Comparison of ENCODE assay signal across 1 cellular context in the genomic region with DNA sequence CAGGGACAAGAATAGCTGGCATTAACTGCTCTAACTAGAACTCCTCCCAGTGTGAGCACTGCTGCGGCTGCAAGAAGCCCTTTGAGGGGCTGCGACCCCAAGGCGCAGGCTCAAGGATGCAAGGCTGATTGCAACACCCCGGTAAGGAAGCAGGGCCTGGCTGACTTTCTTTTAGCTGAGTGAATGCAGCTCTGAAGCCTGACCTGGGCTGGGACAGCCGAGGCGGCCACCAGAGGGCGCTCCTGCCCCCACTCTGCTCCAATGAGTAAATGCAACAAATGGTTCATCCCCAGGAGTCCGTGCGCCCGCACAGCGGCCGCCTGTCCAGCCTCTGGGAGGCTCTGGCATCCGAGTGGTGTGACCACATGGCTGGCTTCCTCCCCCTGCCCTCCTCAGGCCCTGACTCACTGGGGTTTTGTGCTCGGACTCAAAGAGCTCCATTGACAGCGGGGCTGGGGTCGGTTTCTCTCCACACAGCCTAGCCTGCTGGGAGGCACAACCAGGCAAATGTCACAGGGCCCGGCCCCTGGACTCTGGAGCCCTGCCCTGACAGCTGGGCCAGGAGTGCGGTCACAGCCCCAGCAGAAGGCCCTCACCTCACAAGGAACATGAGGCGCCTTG.
TF ChIP-seq lines count a peak whose summit lies in the region.

TSS of gene SMIM5 (plus strand) at position 572 of the 621 bp plus-strand sequence. CDS start 6,768 bp downstream, outside the sequence.

TF ChIP-seq in HepG2, 621 proteins besides CTCF, POLR2A, EP300 and RAD21 (continued from another document and continues in another):
- TF ChIP-seq, protein P1, sequence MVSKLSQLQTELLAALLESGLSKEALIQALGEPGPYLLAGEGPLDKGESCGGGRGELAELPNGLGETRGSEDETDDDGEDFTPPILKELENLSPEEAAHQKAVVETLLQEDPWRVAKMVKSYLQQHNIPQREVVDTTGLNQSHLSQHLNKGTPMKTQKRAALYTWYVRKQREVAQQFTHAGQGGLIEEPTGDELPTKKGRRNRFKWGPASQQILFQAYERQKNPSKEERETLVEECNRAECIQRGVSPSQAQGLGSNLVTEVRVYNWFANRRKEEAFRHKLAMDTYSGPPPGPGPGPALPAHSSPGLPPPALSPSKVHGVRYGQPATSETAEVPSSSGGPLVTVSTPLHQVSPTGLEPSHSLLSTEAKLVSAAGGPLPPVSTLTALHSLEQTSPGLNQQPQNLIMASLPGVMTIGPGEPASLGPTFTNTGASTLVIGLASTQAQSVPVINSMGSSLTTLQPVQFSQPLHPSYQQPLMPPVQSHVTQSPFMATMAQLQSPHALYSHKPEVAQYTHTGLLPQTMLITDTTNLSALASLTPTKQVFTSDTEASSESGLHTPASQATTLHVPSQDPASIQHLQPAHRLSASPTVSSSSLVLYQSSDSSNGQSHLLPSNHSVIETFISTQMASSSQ (IDR thresholded peaks at IDR 0.05; ENCODE audit: low read depth) = 0 out of 2 replicates have a peak, but pooled peaks have one; percentile 20
- TF ChIP-seq, protein P1 (CRISPR knock-in tag; IDR thresholded peaks at IDR 0.05; ENCODE audit: borderline replicate concordance) = no peak
- TF ChIP-seq CENPX (CRISPR knock-in tag; IDR thresholded peaks at IDR 0.05) = no peak
- TF ChIP-seq AHR (CRISPR knock-in tag; IDR thresholded peaks at IDR 0.05) = 0 out of 2 replicates have a peak, but pooled peaks have one; percentile 11
- peak; percentile 65 for TF ChIP-seq GATAD2A (CRISPR knock-in tag; IDR thresholded peaks at IDR 0.05)
- TF ChIP-seq ZNF616 (CRISPR knock-in tag; IDR thresholded peaks at IDR 0.05; ENCODE audit: low read depth) = 0 out of 2 replicates have a peak, but pooled peaks have one; percentile 31
- no peak for TF ChIP-seq SOX13 (IDR thresholded peaks at IDR 0.05)
- TF ChIP-seq SOX13 (CRISPR knock-in tag; conservative IDR thresholded peaks at IDR 0.05 in 1 of 2, IDR thresholded peaks at IDR 0.05 in 1 of 2) = no peak
- no peak for TF ChIP-seq ZNF792 (CRISPR knock-in tag; IDR thresholded peaks at IDR 0.05)
- no peak for TF ChIP-seq ESRRA (CRISPR knock-in tag; IDR thresholded peaks at IDR 0.05; ENCODE audit: low read depth)
- no peak for TF ChIP-seq MAFG (CRISPR knock-in tag; IDR thresholded peaks at IDR 0.05)
- no peak for TF ChIP-seq ZNF775 (CRISPR knock-in tag; IDR thresholded peaks at IDR 0.05; ENCODE audit: borderline replicate concordance)
- TF ChIP-seq, protein P2, sequence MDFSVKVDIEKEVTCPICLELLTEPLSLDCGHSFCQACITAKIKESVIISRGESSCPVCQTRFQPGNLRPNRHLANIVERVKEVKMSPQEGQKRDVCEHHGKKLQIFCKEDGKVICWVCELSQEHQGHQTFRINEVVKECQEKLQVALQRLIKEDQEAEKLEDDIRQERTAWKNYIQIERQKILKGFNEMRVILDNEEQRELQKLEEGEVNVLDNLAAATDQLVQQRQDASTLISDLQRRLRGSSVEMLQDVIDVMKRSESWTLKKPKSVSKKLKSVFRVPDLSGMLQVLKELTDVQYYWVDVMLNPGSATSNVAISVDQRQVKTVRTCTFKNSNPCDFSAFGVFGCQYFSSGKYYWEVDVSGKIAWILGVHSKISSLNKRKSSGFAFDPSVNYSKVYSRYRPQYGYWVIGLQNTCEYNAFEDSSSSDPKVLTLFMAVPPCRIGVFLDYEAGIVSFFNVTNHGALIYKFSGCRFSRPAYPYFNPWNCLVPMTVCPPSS (IDR thresholded peaks at IDR 0.05) = no peak
- TF ChIP-seq ZNF746 (CRISPR knock-in tag; IDR thresholded peaks at IDR 0.05) = no peak
- TF ChIP-seq ZGPAT (CRISPR knock-in tag; IDR thresholded peaks at IDR 0.05) = 0 out of 2 replicates have a peak, but pooled peaks have one; percentile 24
- no peak for TF ChIP-seq ZFP41 (CRISPR knock-in tag; IDR thresholded peaks at IDR 0.05; ENCODE audit: borderline replicate concordance)
- TF ChIP-seq ZNF761 (CRISPR knock-in tag; conservative IDR thresholded peaks at IDR 0.05) = no peak
- TF ChIP-seq ZBTB3 (CRISPR knock-in tag; IDR thresholded peaks at IDR 0.05; ENCODE audit: borderline replicate concordance, low read depth) = no peak
- TF ChIP-seq XRCC5 (optimal IDR thresholded peaks at IDR 0.05; ENCODE audit: low read length) = peak; percentile 93
- no peak for TF ChIP-seq ZNF713 (CRISPR knock-in tag; IDR thresholded peaks at IDR 0.05)
- TF ChIP-seq, protein P3, sequence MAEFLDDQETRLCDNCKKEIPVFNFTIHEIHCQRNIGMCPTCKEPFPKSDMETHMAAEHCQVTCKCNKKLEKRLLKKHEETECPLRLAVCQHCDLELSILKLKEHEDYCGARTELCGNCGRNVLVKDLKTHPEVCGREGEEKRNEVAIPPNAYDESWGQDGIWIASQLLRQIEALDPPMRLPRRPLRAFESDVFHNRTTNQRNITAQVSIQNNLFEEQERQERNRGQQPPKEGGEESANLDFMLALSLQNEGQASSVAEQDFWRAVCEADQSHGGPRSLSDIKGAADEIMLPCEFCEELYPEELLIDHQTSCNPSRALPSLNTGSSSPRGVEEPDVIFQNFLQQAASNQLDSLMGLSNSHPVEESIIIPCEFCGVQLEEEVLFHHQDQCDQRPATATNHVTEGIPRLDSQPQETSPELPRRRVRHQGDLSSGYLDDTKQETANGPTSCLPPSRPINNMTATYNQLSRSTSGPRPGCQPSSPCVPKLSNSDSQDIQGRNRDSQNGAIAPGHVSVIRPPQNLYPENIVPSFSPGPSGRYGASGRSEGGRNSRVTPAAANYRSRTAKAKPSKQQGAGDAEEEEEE (CRISPR knock-in tag; IDR thresholded peaks at IDR 0.05; ENCODE audit: borderline replicate concordance) = no peak
- TF ChIP-seq MATR3 (CRISPR knock-in tag; IDR thresholded peaks at IDR 0.05) = no peak
- TF ChIP-seq, protein P4, sequence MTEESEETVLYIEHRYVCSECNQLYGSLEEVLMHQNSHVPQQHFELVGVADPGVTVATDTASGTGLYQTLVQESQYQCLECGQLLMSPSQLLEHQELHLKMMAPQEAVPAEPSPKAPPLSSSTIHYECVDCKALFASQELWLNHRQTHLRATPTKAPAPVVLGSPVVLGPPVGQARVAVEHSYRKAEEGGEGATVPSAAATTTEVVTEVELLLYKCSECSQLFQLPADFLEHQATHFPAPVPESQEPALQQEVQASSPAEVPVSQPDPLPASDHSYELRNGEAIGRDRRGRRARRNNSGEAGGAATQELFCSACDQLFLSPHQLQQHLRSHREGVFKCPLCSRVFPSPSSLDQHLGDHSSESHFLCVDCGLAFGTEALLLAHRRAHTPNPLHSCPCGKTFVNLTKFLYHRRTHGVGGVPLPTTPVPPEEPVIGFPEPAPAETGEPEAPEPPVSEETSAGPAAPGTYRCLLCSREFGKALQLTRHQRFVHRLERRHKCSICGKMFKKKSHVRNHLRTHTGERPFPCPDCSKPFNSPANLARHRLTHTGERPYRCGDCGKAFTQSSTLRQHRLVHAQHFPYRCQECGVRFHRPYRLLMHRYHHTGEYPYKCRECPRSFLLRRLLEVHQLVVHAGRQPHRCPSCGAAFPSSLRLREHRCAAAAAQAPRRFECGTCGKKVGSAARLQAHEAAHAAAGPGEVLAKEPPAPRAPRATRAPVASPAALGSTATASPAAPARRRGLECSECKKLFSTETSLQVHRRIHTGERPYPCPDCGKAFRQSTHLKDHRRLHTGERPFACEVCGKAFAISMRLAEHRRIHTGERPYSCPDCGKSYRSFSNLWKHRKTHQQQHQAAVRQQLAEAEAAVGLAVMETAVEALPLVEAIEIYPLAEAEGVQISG (CRISPR knock-in tag; IDR thresholded peaks at IDR 0.05) = no peak
- peak; percentile 29; the same call in 1 of the 2 replicates for TF ChIP-seq ELF3 (CRISPR knock-in tag; IDR thresholded peaks at IDR 0.05)
- no peak for TF ChIP-seq ZNF644 (CRISPR knock-in tag; IDR thresholded peaks at IDR 0.05; ENCODE audit: low read depth)
- no peak for TF ChIP-seq JUN (CRISPR knock-in tag; IDR thresholded peaks at IDR 0.05)
- TF ChIP-seq ZNF652 (CRISPR knock-in tag; IDR thresholded peaks at IDR 0.05; ENCODE audit: borderline replicate concordance, low read depth) = no peak
- TF ChIP-seq, protein P5, sequence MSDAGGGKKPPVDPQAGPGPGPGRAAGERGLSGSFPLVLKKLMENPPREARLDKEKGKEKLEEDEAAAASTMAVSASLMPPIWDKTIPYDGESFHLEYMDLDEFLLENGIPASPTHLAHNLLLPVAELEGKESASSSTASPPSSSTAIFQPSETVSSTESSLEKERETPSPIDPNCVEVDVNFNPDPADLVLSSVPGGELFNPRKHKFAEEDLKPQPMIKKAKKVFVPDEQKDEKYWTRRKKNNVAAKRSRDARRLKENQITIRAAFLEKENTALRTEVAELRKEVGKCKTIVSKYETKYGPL (CRISPR knock-in tag; IDR thresholded peaks at IDR 0.05) = no peak
- no peak for TF ChIP-seq HNRNPH1 (optimal IDR thresholded peaks at IDR 0.05; ENCODE audit: low read depth, low read length)
- TF ChIP-seq MEIS1 (CRISPR knock-in tag; IDR thresholded peaks at IDR 0.05; ENCODE audit: borderline replicate concordance) = no peak
- no peak for TF ChIP-seq ZMYM2 (CRISPR knock-in tag; IDR thresholded peaks at IDR 0.05)
- TF ChIP-seq YY1 (IDR thresholded peaks at IDR 0.05; ENCODE audit: insufficient read depth, insufficient replicate concordance, low read depth, low read length) = peak; percentile 54
- TF ChIP-seq ZNF878 (CRISPR knock-in tag; IDR thresholded peaks at IDR 0.05) = no peak
- TF ChIP-seq ZNF224 (CRISPR knock-in tag; IDR thresholded peaks at IDR 0.05) = no peak
- TF ChIP-seq STAT5B (CRISPR knock-in tag; IDR thresholded peaks at IDR 0.05) = no peak
- no peak for TF ChIP-seq NFE2 (CRISPR knock-in tag; IDR thresholded peaks at IDR 0.05)
- TF ChIP-seq CBX2 (IDR thresholded peaks at IDR 0.05; ENCODE audit: low read depth, low read length) = no peak
- no peak for TF ChIP-seq CBX2 (CRISPR knock-in tag; IDR thresholded peaks at IDR 0.05; ENCODE audit: low read depth)
- TF ChIP-seq NR2F6 (IDR thresholded peaks at IDR 0.05) = no peak
- TF ChIP-seq NR2F6 (CRISPR knock-in tag; IDR thresholded peaks at IDR 0.05) = no peak
- TF ChIP-seq ZNF891 (CRISPR knock-in tag; IDR thresholded peaks at IDR 0.05) = peak; percentile 62; the same call in 1 of the 2 replicates
- no peak for TF ChIP-seq TOPORS (CRISPR knock-in tag; IDR thresholded peaks at IDR 0.05)
- no peak for TF ChIP-seq HOXD1 (CRISPR knock-in tag; IDR thresholded peaks at IDR 0.05)
- peak; percentile 12; the same call in 1 of the 2 replicates for TF ChIP-seq GATAD1 (CRISPR knock-in tag; IDR thresholded peaks at IDR 0.05)
- TF ChIP-seq RAD51 (IDR thresholded peaks at IDR 0.05; ENCODE audit: borderline replicate concordance) = no peak
- no peak for TF ChIP-seq ZNF383 (CRISPR knock-in tag; IDR thresholded peaks at IDR 0.05; ENCODE audit: borderline replicate concordance)
- TF ChIP-seq SRSF1 (optimal IDR thresholded peaks at IDR 0.05; ENCODE audit: low read depth, low read length) = no peak
- peak; percentile 29; the same call in 1 of the 2 replicates for TF ChIP-seq BCL6 (CRISPR knock-in tag; IDR thresholded peaks at IDR 0.05)
- TF ChIP-seq TSC22D2 (CRISPR knock-in tag; IDR thresholded peaks at IDR 0.05; ENCODE audit: borderline replicate concordance) = 0 out of 2 replicates have a peak, but pooled peaks have one; percentile 61
- peak; percentile 73; the same call in 1 of the 2 replicates for TF ChIP-seq MXD4 (CRISPR knock-in tag; IDR thresholded peaks at IDR 0.05)
- TF ChIP-seq ZNF230 (CRISPR knock-in tag; IDR thresholded peaks at IDR 0.05) = no peak
- no peak for TF ChIP-seq SIN3B (IDR thresholded peaks at IDR 0.05; ENCODE audit: low read length)
- no peak for TF ChIP-seq TP53 (CRISPR knock-in tag; conservative IDR thresholded peaks at IDR 0.05)
- TF ChIP-seq ZNF280B (CRISPR knock-in tag; IDR thresholded peaks at IDR 0.05; ENCODE audit: borderline replicate concordance) = no peak
- no peak for TF ChIP-seq ZNF263 (CRISPR knock-in tag; IDR thresholded peaks at IDR 0.05)
- no peak for TF ChIP-seq ZNF225 (CRISPR knock-in tag; IDR thresholded peaks at IDR 0.05)
- no peak for TF ChIP-seq E2F2 (CRISPR knock-in tag; IDR thresholded peaks at IDR 0.05; ENCODE audit: borderline replicate concordance)
- no peak for TF ChIP-seq SMAD9 (CRISPR knock-in tag; IDR thresholded peaks at IDR 0.05)
